ENCODE assay signal across 21 cellular contexts in genomic region chr10:60399343-60399742, GRCh38. TPM values are rescaled to one million over a fixed set of nuclear protein-coding genes. Genes with fewer than 3 reads are reported as not detected.
DNase-seq lines count a peak whose midpoint lies in the region; ATAC-seq and TF ChIP-seq lines count a peak whose summit lies in the region.
"Had no signal": no experiment of that assay in that cellular context is flagged by ENCODE, and none has a peak within 500 bp of the region (broad histone marks: within the 10 kb centered on the region; RNA-seq: fewer than 3 reads in every experiment).

No MANE protein-coding gene starts in this region.

- H3K27ac ChIP-seq in right cardiac atrium (ENCODE audit: low read length) = no peak overlapping the region
- peak overlapping the region in 31 of 59 donors; percentile 3 to 80 (median 39) for H3K27ac ChIP-seq in dorsolateral prefrontal cortex
- H3K27ac ChIP-seq: A549, transverse colon had no signal

- intact Hi-C loops in left ventricle myocardium superior (cut with micrococcal nuclease) = no loop called here
- intact Hi-C loops in right cardiac atrium (cut with DNase I) = no loop called here
- intact Hi-C loops in dorsolateral prefrontal cortex (cut with DNase I) = no loop called here

- ATAC-seq in left ventricle myocardium superior (peak; percentile 57), right cardiac atrium (no peak)
- ATAC-seq: A549; activated T-cell treated with anti-CD3 and anti-CD28 coated beads, Interleukin-2, amount 50 U/mL, for 4 hours; natural killer cell; SK-N-SH treated with all-trans-retinoic acid at 6 μM for 48 hours had no signal

- H3K9me3 ChIP-seq in right cardiac atrium (ENCODE audit: control insufficient read depth, low read length) = no peaks in the 10 kb centered on the region
- H3K9me3 ChIP-seq: A549, transverse colon had no signal

- H3K4me3 ChIP-seq in right cardiac atrium (ENCODE audit: low read length) (no peak overlapping the region), dorsolateral prefrontal cortex (peak overlapping the region in 5 of 59 donors; percentile 2 to 27 (median 5))
- H3K4me3 ChIP-seq: A549, transverse colon had no signal

- no peaks in the 10 kb centered on the region for H3K4me1 ChIP-seq in right cardiac atrium (ENCODE audit: control insufficient read depth, insufficient read depth, low read length)

- TF ChIP-seq CTCF in dorsolateral prefrontal cortex (IDR thresholded peaks at IDR 0.05 in 54 of 56, conservative IDR thresholded peaks at IDR 0.05 in 2 of 56; ENCODE audit: low read depth in 1 of 56, partially characterized antibody in 56 of 56) = no peak

- no peaks in the 10 kb centered on the region for H3K27me3 ChIP-seq in right cardiac atrium (ENCODE audit: control insufficient read depth, insufficient read depth)
- H3K27me3 ChIP-seq in dorsolateral prefrontal cortex = no peaks in the 10 kb centered on the region
- H3K27me3 ChIP-seq: transverse colon had no signal

- WGBS in right cardiac atrium = 72% methylated on average over 8 of the region's 8 CpGs

- in situ Hi-C loops in KBM-7 (cut with MboI; ENCODE audit: low pct_unique_long_range_greater_than_20kb, low sequenced_read_pairs) = no loop called here

- DNase-seq in left ventricle myocardium superior (no peak), right cardiac atrium (no peak), NCI-H524 treated with DMSO at 0.1 percent for 48 hours (lab: John Stamatoyannopoulos, UW) (peak; percentile 90), dorsolateral prefrontal cortex (peak in 1 of 10 donors; percentile 89), UCSD-AML1 (lab: John Stamatoyannopoulos, UW; ENCODE audit: unreplicated experiment) (no peak), NCI-H2107 treated with DMSO at 0.1 percent for 48 hours (lab: John Stamatoyannopoulos, UW; ENCODE audit: unreplicated experiment) (no peak), KBM-7 (no peak), DMS153 (lab: John Stamatoyannopoulos, UW) (no peak)
- DNase-seq: activated T-cell treated with anti-CD3 and anti-CD28 coated beads, Interleukin-2, amount 50 U/mL, for 4 hours; Calu3; hippocampal formation; islet precursor cell; mesendoderm; natural killer cell; NCI-H187; NCI-H774; stimulated activated CD4-positive, alpha-beta T cell treated with anti-CD3 and anti-CD28 coated beads, Interleukin-1b, Interleukin-23, amount 100 ng/mL, for 48 hours; stimulated activated naive CD4-positive, alpha-beta T cell treated with Interleukin-2 at 50 U/mL for 16 hours; transverse colon had no signal

RNA-seq across cellular contexts. Expression of gene ANK3, which starts 9.7 kb away (rescaled TPM):
- total RNA-seq in left ventricle myocardium superior (188 TPM), right cardiac atrium (100 to 1,000 TPM; 162 to 196 (median 181) TPM), dorsolateral prefrontal cortex (100 to 1,000 TPM; 181 to 667 (median 439) TPM)
- 59.8 TPM for polyA plus RNA-seq in right cardiac atrium
